8 cellular contexts compared by ENCODE assay signal in the genomic region with DNA sequence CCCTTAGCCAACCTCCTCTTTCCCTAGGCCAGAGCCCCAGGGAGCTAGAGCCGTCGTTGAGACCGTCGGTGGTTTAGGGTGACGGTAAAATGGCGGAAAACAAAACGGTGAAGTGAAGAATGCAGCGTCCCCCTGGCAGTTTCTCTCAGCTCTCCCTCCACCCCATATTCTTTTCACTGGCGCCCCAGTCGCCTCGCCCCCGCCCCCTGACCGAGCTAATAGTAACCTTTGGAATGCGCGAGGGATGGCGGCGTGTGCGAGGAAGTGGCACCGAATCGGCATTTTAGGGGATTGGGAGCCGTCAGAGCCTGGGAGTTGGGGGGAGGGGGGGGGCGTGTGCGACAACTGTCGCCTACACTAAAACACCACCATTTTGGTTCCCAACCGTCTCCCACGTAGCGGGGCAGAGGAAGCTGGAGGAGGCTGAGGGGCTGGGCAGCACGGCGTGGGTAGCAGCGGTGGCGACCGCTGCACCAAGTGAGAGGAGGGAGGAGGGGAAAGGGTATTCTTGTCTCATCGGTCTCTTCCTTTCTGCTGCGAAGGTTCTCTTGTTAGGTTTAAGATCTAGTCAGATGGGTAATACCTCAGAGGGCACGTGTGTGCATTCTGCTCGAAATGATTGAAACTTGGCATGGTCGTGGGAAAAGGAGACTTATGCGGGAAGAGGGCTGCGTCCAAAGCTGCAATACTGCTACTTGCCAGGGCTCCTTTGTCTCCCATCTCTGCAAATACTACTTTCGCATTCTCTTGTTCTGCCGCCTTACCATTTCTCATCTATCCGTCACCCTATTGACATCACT. TPM values are rescaled to one million over a fixed set of nuclear protein-coding genes. Genes with fewer than 3 reads are reported as not detected.
DNase-seq lines count a peak whose midpoint lies in the region; ATAC-seq and TF ChIP-seq lines count a peak whose summit lies in the region.

No MANE protein-coding gene starts in this region.

- 2 to 32% methylated on average over 9 to 42 of the region's 42 CpGs for WGBS in upper lobe of left lung, 2 donors

- no peaks in the 10 kb centered on the region for H3K9me3 ChIP-seq in effector memory CD4-positive, alpha-beta T cell (ENCODE audit: control insufficient read depth, low read length)
- H3K9me3 ChIP-seq in mucosa of descending colon (no peaks in the 10 kb centered on the region), upper lobe of left lung (no peaks in the 10 kb centered on the region)

- TF ChIP-seq EP300 in upper lobe of left lung (IDR thresholded peaks at IDR 0.05): no peak

- TF ChIP-seq POLR2A in upper lobe of left lung (IDR thresholded peaks at IDR 0.05): no peak

- DNase-seq in AG20443 (ENCODE audit: low spot score) (peak; percentile 5), SK-MEL-5 (ENCODE audit: low read depth, low spot score) (peak; percentile 13), mucosa of descending colon (peak; percentile 4 to 31 (median 27)), upper lobe of left lung (peak in 1 of 2 donors; percentile 39), hepatic stellate cell (ENCODE audit: low spot score) (no peak)
- no peak for DNase-seq in effector memory CD4-positive, alpha-beta T cell

- in situ Hi-C loops in SK-MEL-5 (cut with HindIII; ENCODE audit: low pct_unique_long_range_greater_than_20kb, low sequenced_read_pairs): no loop called here

- H3K4me1 ChIP-seq in effector memory CD4-positive, alpha-beta T cell (ENCODE audit: control insufficient read depth, insufficient read depth, low read length, poor library complexity, severe bottlenecking): no peaks in the 10 kb centered on the region
- H3K4me1 ChIP-seq in mucosa of descending colon (ENCODE audit: low read depth) (no peaks in the 10 kb centered on the region), upper lobe of left lung (no peaks in the 10 kb centered on the region)

- H3K27ac ChIP-seq in effector memory CD4-positive, alpha-beta T cell (ENCODE audit: insufficient read depth, low read length, poor library complexity, severe bottlenecking): no peak overlapping the region
- no peak overlapping the region for H3K27ac ChIP-seq in upper lobe of left lung

- intact Hi-C loops in mucosa of descending colon (cut with DNase I, micrococcal nuclease): no loop called here

- H3K36me3 ChIP-seq in effector memory CD4-positive, alpha-beta T cell (ENCODE audit: control insufficient read depth, insufficient read depth, low read length): no peaks in the 10 kb centered on the region
- H3K36me3 ChIP-seq in mucosa of descending colon (ENCODE audit: low read depth): no peaks in the 10 kb centered on the region
- H3K36me3 ChIP-seq in upper lobe of left lung: no peaks in the 10 kb centered on the region

- ATAC-seq in GM18511 (IDR thresholded peaks at IDR 0.05; ENCODE audit: unreplicated experiment) (peak; percentile 50), HG03432 (IDR thresholded peaks at IDR 0.05; ENCODE audit: unreplicated experiment) (peak; percentile 54), mucosa of descending colon (peak; percentile 56), upper lobe of left lung (ENCODE audit: low FRiP score in 2 of 2) (peak; percentile 19 to 49)

- H3K27me3 ChIP-seq in effector memory CD4-positive, alpha-beta T cell (replicated peaks; ENCODE audit: control insufficient read depth, insufficient read depth, low read length, poor library complexity, severe bottlenecking): no peaks in the 10 kb centered on the region
- no peaks in the 10 kb centered on the region for H3K27me3 ChIP-seq in upper lobe of left lung

- H3K4me3 ChIP-seq in effector memory CD4-positive, alpha-beta T cell (ENCODE audit: insufficient read depth, low read depth, low read length, poor library complexity, severe bottlenecking): peak overlapping the region; percentile 51
- H3K4me3 ChIP-seq in mucosa of descending colon: peak overlapping the region; percentile 14
- peak overlapping the region in 3 of 4 donors; percentile 43 to 63 (median 56) for H3K4me3 ChIP-seq in upper lobe of left lung

- TF ChIP-seq CTCF in mucosa of descending colon (IDR thresholded peaks at IDR 0.05) (no peak), upper lobe of left lung (IDR thresholded peaks at IDR 0.05) (no peak)

RNA-seq across cellular contexts. Expression of a gene that starts 0.8 kb away (rescaled TPM):
- 2.5 and 3.0 TPM in 2 replicates for total RNA-seq in SK-MEL-5 (2014; rRNA removed; shearing (Covaris generic))
- 2.5 and 2.7 TPM in 2 replicates for polyA plus RNA-seq in SK-MEL-5 (2015; cell fraction: cytosol; rRNA removed)
- polyA plus RNA-seq in SK-MEL-5 (2015; cell fraction: nucleus; rRNA removed): 23.3 and 25.7 TPM in 2 replicates
- total RNA-seq in mucosa of descending colon (1 to 10 TPM; 1.2 to 2.1 (median 1.3) TPM), upper lobe of left lung (1 to 10 TPM in 4 of 6 donors, under 1 TPM in 2; 0.49 to 3.0 (median 1.1) TPM)

RNA-seq across cellular contexts. Expression of a gene that starts 1.0 kb away (rescaled TPM):
- total RNA-seq in SK-MEL-5 (2014; rRNA removed; shearing (Covaris generic)): 0.05 TPM in 1 of 2 replicates, not detected in the other
- polyA plus RNA-seq in SK-MEL-5 (2015; cell fraction: cytosol; rRNA removed): 0.08 TPM in 1 of 2 replicates, not detected in the other
- polyA plus RNA-seq in SK-MEL-5 (2015; cell fraction: nucleus; rRNA removed): not detected in 2 replicates
- total RNA-seq in mucosa of descending colon (under 1 TPM in 1 of 3 donors, not detected in 2; 0.19 TPM), upper lobe of left lung (not detected)

Comparison
In these comparisons a context has a peak if more than half of its experiments do, and no peak if none do; other contexts are left out.
1. DNase-seq: peak in AG20443 (single experiment), SK-MEL-5 (single experiment) and mucosa of descending colon (3 of 3); none in effector memory CD4-positive, alpha-beta T cell (0 of 3) and hepatic stellate cell (single experiment).
2. Peak in every context shown above with its lines, with median percentiles within 50 percentile points of each other: ATAC-seq and H3K4me3 ChIP-seq.